In genomic region chr2:75226099-75226498, GRCh38 we compare ENCODE assay signal across 11 cellular contexts.
"Had no signal": no experiment of that assay in that cellular context is flagged by ENCODE, and none has a peak within 500 bp of the region (broad histone marks: within the 10 kb centered on the region; RNA-seq: fewer than 3 reads in every experiment).

No MANE protein-coding gene starts in this region.

- H3K4me3 ChIP-seq: GM23248, GM23338, HAP-1 had no signal

- H3K9me3 ChIP-seq: HAP-1 had no signal

- H3K27ac ChIP-seq: GM23248 had no signal

- DNase-seq: GM23248, GOT3, H7, H9, HCEC 1CT, HFFc6 had no signal

- H3K4me2 ChIP-seq: GM23338 had no signal

- H2AFZ ChIP-seq: GM23248, GM23338 had no signal

- H3K9ac ChIP-seq: GM23248 had no signal

- H3K4me1 ChIP-seq: HAP-1 had no signal

- H3K36me3 ChIP-seq: HAP-1 had no signal

- ATAC-seq: GM23338, HCT116 had no signal

- FAIRE-seq: H1, H54 had no signal
